In the genomic region with DNA sequence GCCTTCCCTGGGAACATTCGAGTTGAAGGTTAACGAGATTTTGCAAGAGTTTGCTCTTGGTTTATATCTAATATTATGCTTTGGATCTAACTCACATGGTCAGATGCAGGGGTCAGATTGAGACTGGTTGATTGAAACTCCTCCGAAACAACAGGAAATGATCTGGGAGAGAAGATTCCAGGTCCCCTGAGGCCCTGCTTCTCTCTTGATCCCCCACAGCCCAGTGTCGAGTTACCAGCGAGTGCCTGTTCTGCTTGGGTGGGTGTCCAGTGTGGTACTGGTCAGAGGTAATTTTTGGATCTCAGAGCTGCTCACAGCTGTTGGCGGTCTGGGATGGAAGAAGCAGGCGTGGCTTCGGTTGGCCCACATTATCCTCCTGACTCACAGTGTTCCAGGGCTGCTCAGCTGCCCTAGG, we compare ENCODE assay signal across 9 cellular contexts. TPM values are rescaled to one million over a fixed set of nuclear protein-coding genes. Genes with fewer than 3 reads are reported as not detected.
A peak's percentile ranks its signal among the peaks of the same experiment; 100 is the strongest.
DNase-seq lines count a peak whose midpoint lies in the region; ATAC-seq, FAIRE-seq and TF ChIP-seq lines count a peak whose summit lies in the region.
"Had no signal": no experiment of that assay in that cellular context is flagged by ENCODE, and none has a peak within 500 bp of the region (broad histone marks: within the 10 kb centered on the region; RNA-seq: fewer than 3 reads in every experiment).

No MANE protein-coding gene starts in this region.

- DNase-seq in GM04503 (ENCODE audit: low read depth) (peak; percentile 49), cardiac fibroblast (ENCODE audit: low read depth in 2 of 2) (peak; percentile 83 to 89), kidney (peak; percentile 90), COR-L47 (lab: John Stamatoyannopoulos, UW) (no peak), SKM-1 treated with dmso at 0.1 percent for 144 hours (lab: John Stamatoyannopoulos, UW; ENCODE audit: unreplicated experiment) (no peak)

- no peaks in the 10 kb centered on the region for H3K27me3 ChIP-seq in skeletal muscle satellite cell (ENCODE audit: control insufficient read depth, insufficient read depth, low read length)

- H3K4me3 ChIP-seq in cardiac fibroblast (replicated peaks in 1 of 2; ENCODE audit: low read depth in 2 of 2, low read length in 2 of 2), result no peak overlapping the region
- H3K4me3 ChIP-seq in kidney (ENCODE audit: low read length in 2 of 2), result no peak overlapping the region
- no peak overlapping the region for H3K4me3 ChIP-seq in skeletal muscle satellite cell (ENCODE audit: low read length)

- TF ChIP-seq CTCF in cardiac fibroblast (IDR thresholded peaks at IDR 0.05; ENCODE audit: low read depth, low read length) (no peak), kidney (IDR thresholded peaks at IDR 0.05; ENCODE audit: borderline replicate concordance, extremely low read depth, insufficient read depth) (no peak)

- ATAC-seq in GM19463 (IDR thresholded peaks at IDR 0.05; ENCODE audit: unreplicated experiment) (no peak), GM21390 (IDR thresholded peaks at IDR 0.05; ENCODE audit: unreplicated experiment) (no peak)
- ATAC-seq: activated CD4-positive, CD25-positive, alpha-beta regulatory T cell treated with anti-CD3 and anti-CD28 coated beads, Interleukin-2, amount 50 U/mL, for 24 hours had no signal

- peak overlapping the region; percentile 38 for H3K4me2 ChIP-seq in skeletal muscle satellite cell (ENCODE audit: low read length)

- peak overlapping the region; percentile 9 to 75 for H3K27ac ChIP-seq in kidney (ENCODE audit: low read depth in 2 of 2, low read length in 2 of 2)

- no peaks in the 10 kb centered on the region for H3K9me3 ChIP-seq in kidney (ENCODE audit: control insufficient read depth in 1 of 2, low read length in 2 of 2)
- H3K9me3 ChIP-seq in skeletal muscle satellite cell (replicated peaks; ENCODE audit: low read length), result no peaks in the 10 kb centered on the region

- intact Hi-C loops in kidney (cut with DNase I), result no loop called here

- no peak for FAIRE-seq in kidney (lab: Jason Lieb, UNC)

- no peaks in the 10 kb centered on the region for H3K36me3 ChIP-seq in kidney (ENCODE audit: control insufficient read depth in 1 of 2, insufficient read depth in 2 of 2, low read length in 2 of 2)
- no peaks in the 10 kb centered on the region for H3K36me3 ChIP-seq in skeletal muscle satellite cell (ENCODE audit: insufficient read depth, low read length)

- peaks cover 0 to 6% of the 10 kb centered on the region in 2 donors for H3K4me1 ChIP-seq in kidney (ENCODE audit: control insufficient read depth in 1 of 2, insufficient read depth in 1 of 2, low read depth in 1 of 2, low read length in 2 of 2)
- peaks cover 33% of the 10 kb centered on the region for H3K4me1 ChIP-seq in skeletal muscle satellite cell (ENCODE audit: control insufficient read depth, insufficient read depth, low read length)

- H3K9ac ChIP-seq in kidney (ENCODE audit: low read length in 2 of 2) (no peak overlapping the region), skeletal muscle satellite cell (ENCODE audit: low read depth, low read length) (peak overlapping the region; percentile 19)

RNA-seq across cellular contexts. Expression of a gene that starts 9.2 kb away (rescaled TPM):
- 105 TPM for total RNA-seq in kidney
- polyA plus RNA-seq in kidney (ENCODE audit: insufficient read depth, low read depth, low replicate concordance), result 23.3 TPM
- total RNA-seq in skeletal muscle satellite cell (2012; rRNA removed), result 13.4 and 25.1 TPM in 2 replicates

Comparison
In these comparisons a context has a peak if more than half of its experiments do, and no peak if none do; other contexts are left out.
1. DNase-seq: peak in GM04503 (single experiment), cardiac fibroblast (2 of 2) and kidney (single experiment); none in COR-L47 (single experiment) and SKM-1 treated with dmso at 0.1 percent for 144 hours (single experiment).